ENCODE assay signal across 8 cellular contexts in genomic region chr19:36688058-36688457, GRCh38. TPM values are rescaled to one million over a fixed set of nuclear protein-coding genes. Genes with fewer than 3 reads are reported as not detected.
DNase-seq lines count a peak whose midpoint lies in the region; ATAC-seq and TF ChIP-seq lines count a peak whose summit lies in the region.

No MANE protein-coding gene starts in this region.

- peaks cover 39% of the 10 kb centered on the region for H3K9me3 ChIP-seq in HEK293 (ENCODE audit: control insufficient read depth, insufficient read depth, low read depth, low read length)
- H3K9me3 ChIP-seq in mucosa of descending colon, result peaks cover 24% of the 10 kb centered on the region

- H3K9me3 Mint-ChIP-seq in MCF 10A (ENCODE audit: unreplicated experiment), result peaks cover 15% of the 10 kb centered on the region

- ATAC-seq in mucosa of descending colon (no peak), HG03025 (IDR thresholded peaks at IDR 0.05; ENCODE audit: low FRiP score, unreplicated experiment) (no peak)

- DNase-seq in MCF 10A (ENCODE audit: unreplicated experiment) (no peak), mucosa of descending colon (no peak), OCI-M1 (lab: John Stamatoyannopoulos, UW) (no peak), NCI-H2196 treated with DMSO at 0.1 percent for 48 hours (lab: John Stamatoyannopoulos, UW; ENCODE audit: unreplicated experiment) (no peak), UCSD-AML1 (lab: John Stamatoyannopoulos, UW; ENCODE audit: unreplicated experiment) (no peak)

- TF ChIP-seq CTCF in 22Rv1 (IDR thresholded peaks at IDR 0.05) (no peak), HEK293 (tag by site-specific recombination; IDR thresholded peaks at IDR 0.05) (no peak; the same call in 1 of the 2 replicates), MCF 10A (IDR thresholded peaks at IDR 0.05; ENCODE audit: unreplicated experiment) (no peak), mucosa of descending colon (IDR thresholded peaks at IDR 0.05) (no peak)

- H3K4me3 ChIP-seq in HEK293 (ENCODE audit: low read depth, low read length) (peak overlapping the region; percentile 61), mucosa of descending colon (peak overlapping the region; percentile 52)

- H3K27ac Mint-ChIP-seq in MCF 10A (ENCODE audit: low read depth, unreplicated experiment), result peak overlapping the region; percentile 98

- H3K4me1 ChIP-seq in HEK293 (ENCODE audit: control insufficient read depth, insufficient read depth, low read length) (peaks cover 10% of the 10 kb centered on the region; the same call in 1 of the 2 replicates), mucosa of descending colon (ENCODE audit: low read depth) (peaks cover 6% of the 10 kb centered on the region)

- H3K36me3 Mint-ChIP-seq in MCF 10A (ENCODE audit: insufficient read depth, unreplicated experiment), result peaks cover 40% of the 10 kb centered on the region

- intact Hi-C loops in MCF 10A (cut with micrococcal nuclease), result loop anchor here (5.0 to 10.0 kb wide), 2 partner anchors 311 to 473 kb away; partner anchors contain the start of genes ZFP14, ZNF146 and ZNF565
- intact Hi-C loops in mucosa of descending colon (cut with DNase I, micrococcal nuclease), result no loop called here

- no peaks in the 10 kb centered on the region for H3K27me3 Mint-ChIP-seq in MCF 10A (ENCODE audit: insufficient read depth, unreplicated experiment)

- H3K27ac ChIP-seq in 22Rv1 (peak overlapping the region; percentile 76), HEK293 (ENCODE audit: extremely low read depth, low read depth, low read length) (peak overlapping the region; percentile 87)

- H3K4me1 Mint-ChIP-seq in MCF 10A (ENCODE audit: insufficient read depth, unreplicated experiment), result peaks cover 13% of the 10 kb centered on the region

- peak overlapping the region; percentile 100 for H3K4me3 Mint-ChIP-seq in MCF 10A (ENCODE audit: unreplicated experiment)

- CTCF ChIA-PET in HEK293 (lab: Yijun Ruan, JAX), result no interaction called here
- CTCF ChIA-PET in MCF 10A (lab: Yijun Ruan, JAX), result interaction anchor here (0.6 to 0.8 kb wide), 2 partner anchors 22 to 54 kb away, joined by 3 read pairs; partner anchors contain the start of gene ZNF461

- POLR2A ChIA-PET in HEK293 (lab: Yijun Ruan, JAX) (interaction anchor here (1.5 to 3.3 kb wide), 5 partner anchors 21 to 162 kb away, joined by 10 to 20 read pairs (median 13); partner anchors contain the start of genes ZNF260, ZNF345, ZNF382 and ZNF461), MCF 10A (lab: Yijun Ruan, JAX) (interaction anchor here (0.7 to 3.2 kb wide), 8 partner anchors 19 to 907 kb away, joined by 3 to 41 read pairs (median 6); partner anchors contain the start of genes ZNF146, ZNF345, ZNF420 and ZNF461)

- H3K36me3 ChIP-seq in HEK293 (ENCODE audit: control insufficient read depth in 2 of 2, insufficient read depth in 1 of 2, low read length in 2 of 2) (peaks cover 56 to 73% of the 10 kb centered on the region in 2 experiments), mucosa of descending colon (ENCODE audit: low read depth) (peaks cover 7% of the 10 kb centered on the region)

- TSS peak; percentile 44 for BruUV-seq in MCF 10A (replicated peaks; lab: Mats Ljungman, UMichigan)

TF ChIP-seq in HEK293, 187 proteins besides CTCF, POLR2A, EP300 and RAD21 (continues in another document):
- TF ChIP-seq ZNF707 (tag by site-specific recombination; IDR thresholded peaks at IDR 0.05) (no peak), ZNF664 (tag by site-specific recombination; IDR thresholded peaks at IDR 0.05) (0 out of 2 replicates have a peak, but pooled peaks have one; percentile 3), GLIS1 (tag by site-specific recombination; IDR thresholded peaks at IDR 0.05) (no peak), SCRT2 (tag by site-specific recombination; IDR thresholded peaks at IDR 0.05) (no peak), ZNF280D (tag by site-specific recombination; IDR thresholded peaks at IDR 0.05) (peak; percentile 25; the same call in 1 of the 2 replicates), ZNF148 (tag by site-specific recombination; IDR thresholded peaks at IDR 0.05; ENCODE audit: borderline replicate concordance) (no peak), ZNF48 (tag by site-specific recombination; IDR thresholded peaks at IDR 0.05) (no peak), ZNF777 (tag by site-specific recombination; IDR thresholded peaks at IDR 0.05; ENCODE audit: borderline replicate concordance) (no peak), ZBTB44 (tag by site-specific recombination; IDR thresholded peaks at IDR 0.05) (no peak), ZNF645 (tag by site-specific recombination; IDR thresholded peaks at IDR 0.05) (peak; percentile 10; the same call in 1 of the 2 replicates), ZNF629 (tag by site-specific recombination; IDR thresholded peaks at IDR 0.05) (peak; percentile 8; the same call in 1 of the 2 replicates), ZBTB8A (tag by site-specific recombination; IDR thresholded peaks at IDR 0.05) (no peak), ZBTB7A (tag by site-specific recombination; IDR thresholded peaks at IDR 0.05; ENCODE audit: low read depth) (no peak), ZNF274 (IDR thresholded peaks at IDR 0.05; ENCODE audit: low read length) (no peak), ZNF274 (tag by site-specific recombination; IDR thresholded peaks at IDR 0.05; ENCODE audit: borderline replicate concordance) (no peak), REPIN1 (tag by site-specific recombination; IDR thresholded peaks at IDR 0.05; ENCODE audit: low read depth) (no peak), SETDB1 (IDR thresholded peaks at IDR 0.05; ENCODE audit: insufficient read length, low read length) (no peak), ZBTB21 (tag by site-specific recombination; IDR thresholded peaks at IDR 0.05) (no peak)

RNA-seq across cellular contexts. Expression of gene ZNF567, which starts 0.6 kb away (rescaled TPM):
- 6.1 and 6.6 TPM in 2 replicates for total RNA-seq in MCF 10A (2022)
- total RNA-seq in mucosa of descending colon, result 1 to 10 TPM; 2.9 to 8.3 (median 3.8) TPM

RNA-seq across cellular contexts. Expression of gene ZNF461, which starts 21.4 kb away (rescaled TPM):
- total RNA-seq in MCF 10A (2022) (7.3 and 9.6 TPM in 2 replicates), mucosa of descending colon (1 to 10 TPM; 3.3 to 8.4 (median 6.6) TPM)
